ENCODE assay signal across 24 cellular contexts in genomic region chr6:106490030-106490429, GRCh38.
"Had no signal": no experiment of that assay in that cellular context is flagged by ENCODE, and none has a peak within 500 bp of the region (broad histone marks: within the 10 kb centered on the region; RNA-seq: fewer than 3 reads in every experiment).

No MANE protein-coding gene starts in this region.

- H3K4me3 Mint-ChIP-seq: activated CD4-positive, alpha-beta memory T cell treated with anti-CD3 and anti-CD28 coated beads, Interleukin-2, amount 10 ng/mL, durations not matched to agents 7 days and 5 days; activated CD4-positive, alpha-beta T cell treated with anti-CD3 and anti-CD28 coated beads, Interleukin-2, amount 10 ng/mL, durations not matched to agents 24 days and 14 days; activated naive CD4-positive, alpha-beta T cell treated with anti-CD3 and anti-CD28 coated beads for 36 hours; activated naive CD8-positive, alpha-beta T cell treated with anti-CD3 and anti-CD28 coated beads, Interleukin-2, amount 10 ng/mL, durations not matched to agents 7 days and 5 days; activated T-cell treated with anti-CD3 and anti-CD28 coated beads, Interleukin-2, amount 50 U/mL, for 72 hours; dendritic cell treated with granulocyte-macrophage colony-stimulating factor and Interleukin-4, amounts not matched to agents 40 ng/mL and 50 ng/mL, for 4 days; mesothelial cell of epicardium; naive thymus-derived CD8-positive, alpha-beta T cell; stimulated activated memory B cell treated with anti-CD40 and anti-IgM and Interleukin-4, amounts not matched to agents 10 μg/mL and 1 μg/mL and 100 μg/mL, for 72 hours had no signal

- DNase-seq: activated CD4-positive, alpha-beta memory T cell treated with anti-CD3 and anti-CD28 coated beads, Interleukin-2, amount 10 ng/mL, durations not matched to agents 7 days and 5 days; activated CD4-positive, alpha-beta T cell treated with anti-CD3 and anti-CD28 coated beads, Interleukin-2, amount 10 ng/mL, durations not matched to agents 24 days and 14 days; activated effector memory CD4-positive, alpha-beta T cell treated with Interleukin-2 at 50 U/mL for 16 hours; activated naive CD4-positive, alpha-beta T cell treated with anti-CD3 and anti-CD28 coated beads for 36 hours; activated naive CD8-positive, alpha-beta T cell treated with anti-CD3 and anti-CD28 coated beads, Interleukin-2, amount 10 ng/mL, durations not matched to agents 7 days and 5 days; activated T-cell treated with anti-CD3 and anti-CD28 coated beads, Interleukin-2, amount 50 U/mL, for 72 hours; amniotic stem cell; effector CD4-positive, alpha-beta T cell; foreskin melanocyte; left ventricle myocardium inferior; naive thymus-derived CD8-positive, alpha-beta T cell; sigmoid colon; stimulated activated CD4-positive, alpha-beta T cell treated with anti-CD3 and anti-CD28 coated beads, Interleukin-15, amount 100 ng/mL, for 24 hours; stomach; transverse colon had no signal

- H3K27me3 ChIP-seq: cardiac muscle cell, sigmoid colon, transverse colon had no signal

- H3K27me3 Mint-ChIP-seq: dendritic cell treated with granulocyte-macrophage colony-stimulating factor and Interleukin-4, amounts not matched to agents 40 ng/mL and 50 ng/mL, for 4 days had no signal

- H3K9me3 ChIP-seq: left ventricle myocardium inferior, sigmoid colon, stomach, transverse colon had no signal

- H3K36me3 ChIP-seq: cardiac muscle cell, left ventricle myocardium inferior, sigmoid colon, stomach, transverse colon had no signal

- ATAC-seq: activated CD4-positive, CD25-positive, alpha-beta regulatory T cell treated with anti-CD3 and anti-CD28 coated beads, Interleukin-2, amount 50 U/mL, for 24 hours; activated T-cell treated with anti-CD3 and anti-CD28 coated beads, Interleukin-2, amount 50 U/mL, for 72 hours; naive thymus-derived CD8-positive, alpha-beta T cell; stimulated activated memory B cell treated with anti-CD40 and anti-IgM and Interleukin-4, amounts not matched to agents 10 μg/mL and 1 μg/mL and 100 μg/mL, for 72 hours had no signal

- H3K27ac ChIP-seq: cardiac muscle cell, left ventricle myocardium inferior, sigmoid colon, stomach, transverse colon, VCaP had no signal

- H3K27ac Mint-ChIP-seq: activated CD4-positive, alpha-beta memory T cell treated with anti-CD3 and anti-CD28 coated beads, Interleukin-2, amount 10 ng/mL, durations not matched to agents 7 days and 5 days; activated CD4-positive, alpha-beta T cell treated with anti-CD3 and anti-CD28 coated beads, Interleukin-2, amount 10 ng/mL, durations not matched to agents 24 days and 14 days; activated naive CD4-positive, alpha-beta T cell treated with anti-CD3 and anti-CD28 coated beads for 36 hours; activated naive CD8-positive, alpha-beta T cell treated with anti-CD3 and anti-CD28 coated beads, Interleukin-2, amount 10 ng/mL, durations not matched to agents 7 days and 5 days; activated T-cell treated with anti-CD3 and anti-CD28 coated beads, Interleukin-2, amount 50 U/mL, for 72 hours; dendritic cell treated with granulocyte-macrophage colony-stimulating factor and Interleukin-4, amounts not matched to agents 40 ng/mL and 50 ng/mL, for 4 days; mesothelial cell of epicardium; naive thymus-derived CD8-positive, alpha-beta T cell; stimulated activated memory B cell treated with anti-CD40 and anti-IgM and Interleukin-4, amounts not matched to agents 10 μg/mL and 1 μg/mL and 100 μg/mL, for 72 hours had no signal

- FAIRE-seq: endometrium, urothelium cell line had no signal

- H3K36me3 Mint-ChIP-seq: mesothelial cell of epicardium; naive thymus-derived CD8-positive, alpha-beta T cell; stimulated activated memory B cell treated with anti-CD40 and anti-IgM and Interleukin-4, amounts not matched to agents 10 μg/mL and 1 μg/mL and 100 μg/mL, for 72 hours had no signal

- H3K4me1 ChIP-seq: left ventricle myocardium inferior, sigmoid colon, stomach had no signal

- H3K4me1 Mint-ChIP-seq: activated naive CD8-positive, alpha-beta T cell treated with anti-CD3 and anti-CD28 coated beads, Interleukin-2, amount 10 ng/mL, durations not matched to agents 7 days and 5 days had no signal

- H3K4me3 ChIP-seq: cardiac muscle cell, left ventricle myocardium inferior, sigmoid colon, smooth muscle cell, stomach, transverse colon had no signal

- H3K4me2 ChIP-seq: smooth muscle cell had no signal

- H3K9me3 Mint-ChIP-seq: activated CD4-positive, alpha-beta memory T cell treated with anti-CD3 and anti-CD28 coated beads, Interleukin-2, amount 10 ng/mL, durations not matched to agents 7 days and 5 days; activated naive CD4-positive, alpha-beta T cell treated with anti-CD3 and anti-CD28 coated beads for 36 hours; dendritic cell treated with granulocyte-macrophage colony-stimulating factor and Interleukin-4, amounts not matched to agents 40 ng/mL and 50 ng/mL, for 4 days had no signal
